Comparison of ENCODE assay signal across 18 cellular contexts in genomic region chr13:101712026-101712348, GRCh38.
DNase-seq lines count a peak whose midpoint lies in the region; ATAC-seq, FAIRE-seq and TF ChIP-seq lines count a peak whose summit lies in the region.
"Had no signal": no experiment of that assay in that cellular context is flagged by ENCODE, and none has a peak within 500 bp of the region (broad histone marks: within the 10 kb centered on the region; RNA-seq: fewer than 3 reads in every experiment).

No MANE protein-coding gene starts in this region.

- H3K4me3 ChIP-seq in GM12878 (no peak overlapping the region), spleen (no peak overlapping the region)

- H3K36me3 ChIP-seq in GM12878 (ENCODE audit: control insufficient read depth in 2 of 2, insufficient read depth in 2 of 2, low read length in 1 of 2), result no peaks in the 10 kb centered on the region
- no peaks in the 10 kb centered on the region for H3K36me3 ChIP-seq in spleen

- no peak overlapping the region for H3K27ac ChIP-seq in GM12878 (ENCODE audit: control insufficient read depth, insufficient read depth)
- no peak overlapping the region for H3K27ac ChIP-seq in spleen
- H3K27ac ChIP-seq: 22Rv1 had no signal

- SMC1A ChIA-PET in GM12878 (lab: Charles Lee; ENCODE audit: uncharacterized antibody, unreplicated experiment), result interaction anchor here (1.0 to 2.4 kb wide), 5 partner anchors 15 to 85 kb away, joined by 3 to 8 read pairs (median 3); no protein-coding TSS in a partner anchor

- intact Hi-C loops in GM12878 (cut with micrococcal nuclease; ENCODE audit: unreplicated experiment) (no loop called here), posterior vena cava (cut with DNase I) (no loop called here), spleen (cut with DNase I; ENCODE audit: low total_unique reads) (no loop called here)

- CTCF ChIA-PET in GM12878 (lab: Yijun Ruan, JAX), result interaction anchor here (0.9 to 1.5 kb wide), 2 partner anchors 10 to 46 kb away, joined by 3 to 5 read pairs; no protein-coding TSS in a partner anchor

- TF ChIP-seq POLR2A in GM12878 (IDR thresholded peaks at IDR 0.05; ENCODE audit: low read depth, low read length), result no peak
- TF ChIP-seq POLR2A in spleen (IDR thresholded peaks at IDR 0.05), result no peak

- H3K79me2 ChIP-seq in GM12878 (ENCODE audit: control insufficient read depth, insufficient read depth, low read length), result no peaks in the 10 kb centered on the region

- H3K9me3 ChIP-seq in GM12878 (replicated peaks; ENCODE audit: control insufficient read depth, insufficient read depth, low read length), result no peaks in the 10 kb centered on the region
- H3K9me3 ChIP-seq in spleen, result no peaks in the 10 kb centered on the region

- no peak overlapping the region for H3K9ac ChIP-seq in GM12878 (ENCODE audit: control insufficient read depth, insufficient read depth, low read length)

- no peaks in the 10 kb centered on the region for H4K20me1 ChIP-seq in GM12878 (ENCODE audit: control insufficient read depth, insufficient read depth)

- no peak for TF ChIP-seq RAD21 in GM12878 (IDR thresholded peaks at IDR 0.05; ENCODE audit: insufficient read depth, low read depth, low read length)

- H3K27me3 ChIP-seq in GM12878 (replicated peaks in 1 of 2; ENCODE audit: control insufficient read depth in 2 of 2, insufficient read depth in 2 of 2, low read length in 1 of 2), result no peaks in the 10 kb centered on the region
- no peaks in the 10 kb centered on the region for H3K27me3 ChIP-seq in spleen (replicated peaks in 1 of 7)

- FAIRE-seq in GM18507 (lab: Jason Lieb, UNC), result peak; percentile 49
- FAIRE-seq in GM12878 (lab: Jason Lieb, UNC), result no peak
- FAIRE-seq: G401.6, GM12892 had no signal

- in situ Hi-C loops in GM12878 (cut with MboI), result no loop called here

- TF ChIP-seq EP300 in GM12878 (IDR thresholded peaks at IDR 0.05; ENCODE audit: borderline replicate concordance in 1 of 2, control insufficient read depth in 1 of 2, low read depth in 2 of 2, low read length in 2 of 2), result no peak

- RAD21 ChIA-PET in GM12878 (lab: Charles Lee; ENCODE audit: unreplicated experiment), result no interaction called here

- TF ChIP-seq CTCF in GM12878 (IDR thresholded peaks at IDR 0.05 in 2 of 3, conservative IDR thresholded peaks at IDR 0.05 in 1 of 3; ENCODE audit: control insufficient read depth in 2 of 3, extremely low read depth in 1 of 3, insufficient read depth in 1 of 3, low read depth in 3 of 3, low read length in 3 of 3) (no peak), spleen (IDR thresholded peaks at IDR 0.05 in 8 of 11, conservative IDR thresholded peaks at IDR 0.05 in 3 of 11) (no peak)

- peak; percentile 55 for ATAC-seq in GM12878

- DNase-seq in NCI-H2227 treated with DMSO at 0.1 percent for 48 hours (lab: John Stamatoyannopoulos, UW) (peak; percentile 7), NCI-H2227 (lab: John Stamatoyannopoulos, UW; ENCODE audit: unreplicated experiment) (no peak), GM18507 (ENCODE audit: extremely low spot score, insufficient read length, low read depth) (no peak), GM12878 (ENCODE audit: low read depth, low spot score) (no peak), iris pigment epithelial cell (ENCODE audit: low read depth) (peak; percentile 59), posterior vena cava (ENCODE audit: low spot score) (no peak), NCI-H1436 (lab: John Stamatoyannopoulos, UW) (no peak), spleen (no peak)
- DNase-seq: AML-193; C1 segment of cervical spinal cord; Calu3; CD4-positive, alpha-beta T cell; DMS79; HCEC 1CT; HFFc6 had no signal

- no peak overlapping the region for H3K4me2 ChIP-seq in GM12878 (ENCODE audit: control insufficient read depth, insufficient read depth)

- no peak overlapping the region for H2AFZ ChIP-seq in GM12878 (ENCODE audit: control insufficient read depth, low read depth, low read length)

- WGBS in GM12878 (ENCODE audit: insufficient coverage, insufficient replicate concordance, low lambda C conversion rate, missing lambda C conversion rate), result 30% methylated on average over 2 of the region's 2 CpGs
- WGBS in spleen, 5 donors, result 74 to 94% (median 79%) methylated on average over 2 of the region's 2 CpGs

- H3K4me1 ChIP-seq in GM12878 (ENCODE audit: control insufficient read depth, insufficient read depth, low read length) (no peaks in the 10 kb centered on the region), spleen (peaks cover 0 to 1% (median 0%) of the 10 kb centered on the region in 6 donors)

- BruUV-seq in GM12878 (replicated peaks; lab: Mats Ljungman, UMichigan), result no TSS peak

- POLR2A ChIA-PET in GM12878 (lab: Charles Lee), result interaction anchor here (0.6 kb wide), 1 partner anchor 30 kb away, joined by 3 read pairs; no protein-coding TSS in a partner anchor

TF ChIP-seq in GM12878, 131 proteins besides CTCF, POLR2A, EP300 and RAD21:
- TF ChIP-seq ZBED1 (IDR thresholded peaks at IDR 0.05; ENCODE audit: borderline replicate concordance) (no peak), MAX (IDR thresholded peaks at IDR 0.05; ENCODE audit: low read depth, low read length) (no peak), KAT2A (conservative IDR thresholded peaks at IDR 0.05; ENCODE audit: control insufficient read depth, low read depth, low read length) (no peak), RELA (IDR thresholded peaks at IDR 0.05; ENCODE audit: borderline replicate concordance, partially characterized antibody) (no peak)

Comparison
In these comparisons a context has a peak if more than half of its experiments do, and no peak if none do; other contexts are left out.
1. DNase-seq: peak in NCI-H2227 treated with DMSO at 0.1 percent for 48 hours (single experiment) and iris pigment epithelial cell (single experiment); none in NCI-H2227 (single experiment), GM18507 (single experiment), GM12878 (single experiment), posterior vena cava (single experiment), NCI-H1436 (single experiment) and spleen (single experiment).